In genomic region chr2:121075006-121075545, GRCh38 we compare ENCODE assay signal across 1 cellular context.
TF ChIP-seq lines count a peak whose summit lies in the region.

No MANE protein-coding gene starts in this region.

TF ChIP-seq in K562, 482 proteins besides CTCF, POLR2A, EP300 and RAD21 (continued from another document and continues in another):
- TF ChIP-seq AFF1 (IDR thresholded peaks at IDR 0.05; ENCODE audit: low read depth in 1 of 2, partially characterized antibody in 2 of 2): peak in 1 of 2 experiments; percentile 49
- TF ChIP-seq CHD4 (IDR thresholded peaks at IDR 0.05; ENCODE audit: insufficient read depth, insufficient replicate concordance, low read depth, low read length, poor library complexity, severe bottlenecking): no peak
- TF ChIP-seq JUNB (CRISPR knock-in tag; conservative IDR thresholded peaks at IDR 0.05): no peak
- TF ChIP-seq POLR3G (IDR thresholded peaks at IDR 0.05; ENCODE audit: extremely low read depth, insufficient read length, insufficient replicate concordance): no peak
- no peak for TF ChIP-seq RBBP5 (IDR thresholded peaks at IDR 0.05; ENCODE audit: borderline replicate concordance, insufficient read depth, low read length, poor library complexity, severe bottlenecking)
- no peak for TF ChIP-seq ETS2 (tag; IDR thresholded peaks at IDR 0.05; ENCODE audit: borderline replicate concordance, poor library complexity, severe bottlenecking)
- TF ChIP-seq RBM15 (IDR thresholded peaks at IDR 0.05; ENCODE audit: insufficient read depth, low read length): no peak
- TF ChIP-seq ZC3H11A (IDR thresholded peaks at IDR 0.05; ENCODE audit: low read depth, low read length): peak; percentile 58; the same call in 1 of the 2 replicates
- TF ChIP-seq SMARCB1 (IDR thresholded peaks at IDR 0.05; ENCODE audit: insufficient read length, low read depth): no peak
- no peak for TF ChIP-seq RNF219 (CRISPR knock-in tag; IDR thresholded peaks at IDR 0.05)
- TF ChIP-seq ILK (tag; IDR thresholded peaks at IDR 0.05; ENCODE audit: borderline replicate concordance, low read depth): no peak
- TF ChIP-seq NCOR1 (IDR thresholded peaks at IDR 0.05): peak; percentile 91
- TF ChIP-seq CBX8 (IDR thresholded peaks at IDR 0.05; ENCODE audit: borderline replicate concordance, extremely low read depth, low read depth, low read length, poor library complexity, severe bottlenecking): no peak
- TF ChIP-seq, protein P1, sequence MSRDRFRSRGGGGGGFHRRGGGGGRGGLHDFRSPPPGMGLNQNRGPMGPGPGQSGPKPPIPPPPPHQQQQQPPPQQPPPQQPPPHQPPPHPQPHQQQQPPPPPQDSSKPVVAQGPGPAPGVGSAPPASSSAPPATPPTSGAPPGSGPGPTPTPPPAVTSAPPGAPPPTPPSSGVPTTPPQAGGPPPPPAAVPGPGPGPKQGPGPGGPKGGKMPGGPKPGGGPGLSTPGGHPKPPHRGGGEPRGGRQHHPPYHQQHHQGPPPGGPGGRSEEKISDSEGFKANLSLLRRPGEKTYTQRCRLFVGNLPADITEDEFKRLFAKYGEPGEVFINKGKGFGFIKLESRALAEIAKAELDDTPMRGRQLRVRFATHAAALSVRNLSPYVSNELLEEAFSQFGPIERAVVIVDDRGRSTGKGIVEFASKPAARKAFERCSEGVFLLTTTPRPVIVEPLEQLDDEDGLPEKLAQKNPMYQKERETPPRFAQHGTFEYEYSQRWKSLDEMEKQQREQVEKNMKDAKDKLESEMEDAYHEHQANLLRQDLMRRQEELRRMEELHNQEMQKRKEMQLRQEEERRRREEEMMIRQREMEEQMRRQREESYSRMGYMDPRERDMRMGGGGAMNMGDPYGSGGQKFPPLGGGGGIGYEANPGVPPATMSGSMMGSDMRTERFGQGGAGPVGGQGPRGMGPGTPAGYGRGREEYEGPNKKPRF (IDR thresholded peaks at IDR 0.05; ENCODE audit: low read depth, low read length): peak; percentile 70
- TF ChIP-seq TRIM28 (IDR thresholded peaks at IDR 0.05): no peak
- peak; percentile 99 for TF ChIP-seq CHCHD3 (CRISPR knock-in tag; IDR thresholded peaks at IDR 0.05)
- peak; percentile 71; the same call in 1 of the 2 replicates for TF ChIP-seq TCF7L2 (IDR thresholded peaks at IDR 0.05; ENCODE audit: low read depth, low read length)
- TF ChIP-seq RBM39 (optimal IDR thresholded peaks at IDR 0.05; ENCODE audit: low read depth, low read length): peak; percentile 100
- TF ChIP-seq ELF2 (CRISPR knock-in tag; IDR thresholded peaks at IDR 0.05): no peak
- 0 out of 2 replicates have a peak, but pooled peaks have one; percentile 44 for TF ChIP-seq FOSL1 (tag; conservative IDR thresholded peaks at IDR 0.05)
- no peak for TF ChIP-seq EHMT2 (IDR thresholded peaks at IDR 0.05)
- no peak for TF ChIP-seq ZNF75A (CRISPR knock-in tag; IDR thresholded peaks at IDR 0.05)
- peak; percentile 99 for TF ChIP-seq PHB (CRISPR knock-in tag; IDR thresholded peaks at IDR 0.05)
- TF ChIP-seq ARID2 (IDR thresholded peaks at IDR 0.05): no peak
- TF ChIP-seq ZNF740 (CRISPR knock-in tag; IDR thresholded peaks at IDR 0.05): peak; percentile 85
- TF ChIP-seq ZNF740 (tag; IDR thresholded peaks at IDR 0.05): peak in 1 of 2 experiments; percentile 81; a peak in 2 of 4 replicates
- peak; percentile 21; the same call in 1 of the 2 replicates for TF ChIP-seq PHF8 (IDR thresholded peaks at IDR 0.05; ENCODE audit: borderline replicate concordance, low read length)
- TF ChIP-seq, protein P2, sequence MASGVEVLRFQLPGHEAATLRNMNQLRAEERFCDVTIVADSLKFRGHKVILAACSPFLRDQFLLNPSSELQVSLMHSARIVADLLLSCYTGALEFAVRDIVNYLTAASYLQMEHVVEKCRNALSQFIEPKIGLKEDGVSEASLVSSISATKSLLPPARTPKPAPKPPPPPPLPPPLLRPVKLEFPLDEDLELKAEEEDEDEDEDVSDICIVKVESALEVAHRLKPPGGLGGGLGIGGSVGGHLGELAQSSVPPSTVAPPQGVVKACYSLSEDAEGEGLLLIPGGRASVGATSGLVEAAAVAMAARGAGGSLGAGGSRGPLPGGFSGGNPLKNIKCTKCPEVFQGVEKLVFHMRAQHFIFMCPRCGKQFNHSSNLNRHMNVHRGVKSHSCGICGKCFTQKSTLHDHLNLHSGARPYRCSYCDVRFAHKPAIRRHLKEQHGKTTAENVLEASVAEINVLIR (CRISPR knock-in tag; IDR thresholded peaks at IDR 0.05): peak; percentile 37; the same call in 1 of the 2 replicates
- peak; percentile 91 for TF ChIP-seq ZNF444 (CRISPR knock-in tag; IDR thresholded peaks at IDR 0.05)
- TF ChIP-seq LARP7 (IDR thresholded peaks at IDR 0.05): no peak
- peak; percentile 40 to 51; a peak in 3 of 4 replicates for TF ChIP-seq TRIM24 (IDR thresholded peaks at IDR 0.05)
- peak; percentile 76 for TF ChIP-seq ZNF764 (CRISPR knock-in tag; IDR thresholded peaks at IDR 0.05; ENCODE audit: low read depth)
- peak; percentile 32 for TF ChIP-seq CBFA2T2 (conservative IDR thresholded peaks at IDR 0.05)
- TF ChIP-seq SIX5 (IDR thresholded peaks at IDR 0.05; ENCODE audit: borderline replicate concordance in 1 of 2, insufficient read depth in 1 of 2, low read depth in 1 of 2, low read length in 2 of 2): peak in 1 of 2 experiments; percentile 44; a peak in 3 of 4 replicates
- peak; percentile 86 for TF ChIP-seq BHLHE40 (IDR thresholded peaks at IDR 0.05; ENCODE audit: low read length)
- TF ChIP-seq ZFPM2 (CRISPR knock-in tag; IDR thresholded peaks at IDR 0.05): 0 out of 2 replicates have a peak, but pooled peaks have one; percentile 86
- peak; percentile 86; the same call in 1 of the 2 replicates for TF ChIP-seq MYNN (IDR thresholded peaks at IDR 0.05)
- no peak for TF ChIP-seq MYNN (CRISPR knock-in tag; IDR thresholded peaks at IDR 0.05)
- no peak for TF ChIP-seq ARID3B (CRISPR knock-in tag; IDR thresholded peaks at IDR 0.05; ENCODE audit: borderline replicate concordance)
- TF ChIP-seq HLTF (IDR thresholded peaks at IDR 0.05): no peak
- no peak for TF ChIP-seq ZNF197 (CRISPR knock-in tag; IDR thresholded peaks at IDR 0.05; ENCODE audit: low read depth)
- no peak for TF ChIP-seq PYGO2 (tag; IDR thresholded peaks at IDR 0.05)
- TF ChIP-seq, protein P3, sequence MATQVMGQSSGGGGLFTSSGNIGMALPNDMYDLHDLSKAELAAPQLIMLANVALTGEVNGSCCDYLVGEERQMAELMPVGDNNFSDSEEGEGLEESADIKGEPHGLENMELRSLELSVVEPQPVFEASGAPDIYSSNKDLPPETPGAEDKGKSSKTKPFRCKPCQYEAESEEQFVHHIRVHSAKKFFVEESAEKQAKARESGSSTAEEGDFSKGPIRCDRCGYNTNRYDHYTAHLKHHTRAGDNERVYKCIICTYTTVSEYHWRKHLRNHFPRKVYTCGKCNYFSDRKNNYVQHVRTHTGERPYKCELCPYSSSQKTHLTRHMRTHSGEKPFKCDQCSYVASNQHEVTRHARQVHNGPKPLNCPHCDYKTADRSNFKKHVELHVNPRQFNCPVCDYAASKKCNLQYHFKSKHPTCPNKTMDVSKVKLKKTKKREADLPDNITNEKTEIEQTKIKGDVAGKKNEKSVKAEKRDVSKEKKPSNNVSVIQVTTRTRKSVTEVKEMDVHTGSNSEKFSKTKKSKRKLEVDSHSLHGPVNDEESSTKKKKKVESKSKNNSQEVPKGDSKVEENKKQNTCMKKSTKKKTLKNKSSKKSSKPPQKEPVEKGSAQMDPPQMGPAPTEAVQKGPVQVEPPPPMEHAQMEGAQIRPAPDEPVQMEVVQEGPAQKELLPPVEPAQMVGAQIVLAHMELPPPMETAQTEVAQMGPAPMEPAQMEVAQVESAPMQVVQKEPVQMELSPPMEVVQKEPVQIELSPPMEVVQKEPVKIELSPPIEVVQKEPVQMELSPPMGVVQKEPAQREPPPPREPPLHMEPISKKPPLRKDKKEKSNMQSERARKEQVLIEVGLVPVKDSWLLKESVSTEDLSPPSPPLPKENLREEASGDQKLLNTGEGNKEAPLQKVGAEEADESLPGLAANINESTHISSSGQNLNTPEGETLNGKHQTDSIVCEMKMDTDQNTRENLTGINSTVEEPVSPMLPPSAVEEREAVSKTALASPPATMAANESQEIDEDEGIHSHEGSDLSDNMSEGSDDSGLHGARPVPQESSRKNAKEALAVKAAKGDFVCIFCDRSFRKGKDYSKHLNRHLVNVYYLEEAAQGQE (CRISPR knock-in tag; IDR thresholded peaks at IDR 0.05; ENCODE audit: low read depth): no peak
- TF ChIP-seq TAL1 (IDR thresholded peaks at IDR 0.05): no peak
- 0 out of 2 replicates have a peak, but pooled peaks have one; percentile 49 for TF ChIP-seq FOXP1 (CRISPR knock-in tag; IDR thresholded peaks at IDR 0.05)
- TF ChIP-seq GATA2 (CRISPR knock-in tag; IDR thresholded peaks at IDR 0.05): no peak
- TF ChIP-seq ADNP (tag; IDR thresholded peaks at IDR 0.05): no peak
- peak; percentile 99 for TF ChIP-seq SMAD1 (IDR thresholded peaks at IDR 0.05; ENCODE audit: low read depth, low read length, partially characterized antibody)
- peak; percentile 74; the same call in 1 of the 2 replicates for TF ChIP-seq PHF21A (IDR thresholded peaks at IDR 0.05; ENCODE audit: borderline replicate concordance, low read depth)
- TF ChIP-seq RFX1 (IDR thresholded peaks at IDR 0.05): no peak
- peak; percentile 97 for TF ChIP-seq RFX7 (CRISPR knock-in tag; IDR thresholded peaks at IDR 0.05)
- TF ChIP-seq RBM17 (IDR thresholded peaks at IDR 0.05; ENCODE audit: borderline replicate concordance, low read depth, low read length): no peak
- TF ChIP-seq DIDO1 (tag; IDR thresholded peaks at IDR 0.05; ENCODE audit: low read depth): no peak
